In genomic region chrX:48918303-48918643, GRCh38 we compare ENCODE assay signal across 8 cellular contexts. TPM values are rescaled to one million over a fixed set of nuclear protein-coding genes. Genes with fewer than 3 reads are reported as not detected.
DNase-seq lines count a peak whose midpoint lies in the region; ATAC-seq and TF ChIP-seq lines count a peak whose summit lies in the region.

No MANE protein-coding gene starts in this region.

- no peak for TF ChIP-seq CTCF in GM13976 (IDR thresholded peaks at IDR 0.05; ENCODE audit: borderline replicate concordance, control extremely low read depth, extremely low read depth, insufficient read depth, missing control alignments)

- WGBS in thymus: 1% methylated on average over 23 of the region's 23 CpGs

- H3K27ac ChIP-seq in thymus (ENCODE audit: low read depth): peak overlapping the region; percentile 91

- H3K27me3 ChIP-seq in thymus (ENCODE audit: control insufficient read depth, insufficient read depth): no peaks in the 10 kb centered on the region

- H3K36me3 ChIP-seq in thymus (ENCODE audit: control insufficient read depth, insufficient read depth): peaks cover 34% of the 10 kb centered on the region

- no peaks in the 10 kb centered on the region for H3K27me3 Mint-ChIP-seq in activated naive CD8-positive, alpha-beta T cell treated with anti-CD3 and anti-CD28 coated beads, Interleukin-2, amount 50 U/mL, for 24 hours

- no peaks in the 10 kb centered on the region for H3K9me3 Mint-ChIP-seq in activated naive CD8-positive, alpha-beta T cell treated with anti-CD3 and anti-CD28 coated beads, Interleukin-2, amount 50 U/mL, for 24 hours

- in situ Hi-C loops in GM13976 (cut with MboI; ENCODE audit: low sequenced_read_pairs, unreplicated experiment): no loop called here

- peaks cover 52% of the 10 kb centered on the region for H3K36me3 Mint-ChIP-seq in activated naive CD8-positive, alpha-beta T cell treated with anti-CD3 and anti-CD28 coated beads, Interleukin-2, amount 50 U/mL, for 24 hours (ENCODE audit: low read depth)

- peaks cover 17% of the 10 kb centered on the region for H3K4me1 ChIP-seq in thymus (ENCODE audit: control insufficient read depth, insufficient read depth, low read length)

- no peak for ATAC-seq in activated naive CD8-positive, alpha-beta T cell treated with anti-CD3 and anti-CD28 coated beads, Interleukin-2, amount 50 U/mL, for 24 hours

- H3K4me3 Mint-ChIP-seq in activated naive CD8-positive, alpha-beta T cell treated with anti-CD3 and anti-CD28 coated beads, Interleukin-2, amount 50 U/mL, for 24 hours: peak overlapping the region; percentile 96

- peak; percentile 67 for DNase-seq in activated CD8-positive, alpha-beta memory T cell treated with anti-CD3 and anti-CD28 coated beads for 24 hours
- DNase-seq in activated CD8-positive, alpha-beta memory T cell treated with anti-CD3 and anti-CD28 coated beads, Interleukin-2, amount 50 U/mL, for 48 hours: no peak
- DNase-seq in activated naive CD8-positive, alpha-beta T cell treated with anti-CD3 and anti-CD28 coated beads, Interleukin-2, amount 50 U/mL, for 24 hours: no peak
- DNase-seq in left kidney (ENCODE audit: low read depth, low spot score) (peak; percentile 50), amniotic stem cell (lab: John Stamatoyannopoulos, UW) (no peak), GM13976 (ENCODE audit: low spot score) (no peak), cortex of kidney (lab: John Stamatoyannopoulos, UW) (no peak)

- H3K27ac Mint-ChIP-seq in activated naive CD8-positive, alpha-beta T cell treated with anti-CD3 and anti-CD28 coated beads, Interleukin-2, amount 50 U/mL, for 24 hours: peak overlapping the region; percentile 94

- H3K4me3 ChIP-seq in thymus (ENCODE audit: low read length): peak overlapping the region; percentile 76

- H3K9me3 ChIP-seq in thymus (ENCODE audit: control insufficient read depth): no peaks in the 10 kb centered on the region

- peaks cover 68% of the 10 kb centered on the region for H3K4me1 Mint-ChIP-seq in activated naive CD8-positive, alpha-beta T cell treated with anti-CD3 and anti-CD28 coated beads, Interleukin-2, amount 50 U/mL, for 24 hours

RNA-seq across cellular contexts. Expression of gene PIM2, which starts 0.6 kb away (rescaled TPM):
- polyA plus RNA-seq in thymus: 75.4 TPM

RNA-seq across cellular contexts. Expression of gene SLC35A2, which starts 6.8 kb away (rescaled TPM):
- polyA plus RNA-seq in thymus: 13.3 TPM

RNA-seq across cellular contexts. Expression of gene PQBP1, which starts 20.5 kb away (rescaled TPM):
- polyA plus RNA-seq in thymus: 86.0 TPM

RNA-seq across cellular contexts. Expression of gene TIMM17B, which starts 20.7 kb away (rescaled TPM):
- 52.3 TPM for polyA plus RNA-seq in thymus

RNA-seq across cellular contexts. Expression of gene OTUD5, which starts 39.1 kb away (rescaled TPM):
- polyA plus RNA-seq in thymus: 62.4 TPM

Comparison
In these comparisons a context has a peak if more than half of its experiments do, and no peak if none do; other contexts are left out.
1. DNase-seq: peak in activated CD8-positive, alpha-beta memory T cell treated with anti-CD3 and anti-CD28 coated beads for 24 hours (single experiment) and left kidney (single experiment); none in activated CD8-positive, alpha-beta memory T cell treated with anti-CD3 and anti-CD28 coated beads, Interleukin-2, amount 50 U/mL, for 48 hours (single experiment), activated naive CD8-positive, alpha-beta T cell treated with anti-CD3 and anti-CD28 coated beads, Interleukin-2, amount 50 U/mL, for 24 hours (single experiment), amniotic stem cell (single experiment), GM13976 (single experiment) and cortex of kidney (single experiment).